ENCODE assay signal across 34 cellular contexts in the genomic region with DNA sequence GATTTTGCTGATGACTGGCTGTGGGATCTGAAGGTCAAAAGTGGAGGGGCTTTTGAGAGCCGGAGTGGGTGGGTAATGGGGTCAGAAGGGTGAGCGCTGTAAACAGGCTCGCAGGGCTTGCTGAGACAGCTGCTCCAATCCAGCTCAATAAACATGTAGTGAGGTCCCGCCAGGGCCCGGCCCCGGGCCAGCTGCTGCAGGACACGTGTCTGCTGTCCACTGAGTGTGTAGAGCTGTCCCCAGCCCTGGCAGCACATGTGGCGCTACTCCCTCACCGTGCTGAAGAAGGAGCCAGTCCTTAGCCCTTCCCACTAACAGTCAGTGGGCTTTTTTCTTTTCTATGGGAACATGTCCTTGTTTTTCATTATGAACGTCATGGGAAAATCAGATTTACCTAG.
"Had no signal": no experiment of that assay in that cellular context is flagged by ENCODE, and none has a peak within 500 bp of the region (broad histone marks: within the 10 kb centered on the region; RNA-seq: fewer than 3 reads in every experiment).

No MANE protein-coding gene starts in this region.

- H3K4me3 Mint-ChIP-seq: activated CD4-positive, alpha-beta T cell treated with anti-CD3 and anti-CD28 coated beads for 36 hours; activated CD4-positive, alpha-beta T cell treated with anti-CD3 and anti-CD28 coated beads, Interleukin-2, amount 10 ng/mL, durations not matched to agents 7 days and 5 days; activated CD8-positive, alpha-beta T cell treated with anti-CD3 and anti-CD28 coated beads, Interleukin-2, amount 10 ng/mL, durations not matched to agents 7 days and 5 days; activated naive CD4-positive, alpha-beta T cell treated with anti-CD3 and anti-CD28 coated beads for 36 hours; activated T-cell treated with anti-CD3 and anti-CD28 coated beads, Interleukin-2, amount 50 U/mL, for 24 hours; T-helper 1 cell treated with Interleukin-12 subunit alpha and Interleukin-12 subunit beta and Interleukin-4 antibody, amounts not matched to agents 30 μg/mL and 1 μg/mL, for 36 hours; T-helper 2 cell treated with Interferon-gamma antibody and Interleukin-4, amounts not matched to agents 5 μg/mL and 100 μg/mL, for 36 hours; WTC11 had no signal

- H3K4me1 ChIP-seq: adrenal gland, body of pancreas, breast epithelium, SJSA1 had no signal

- H3K4me3 ChIP-seq: adrenal gland, body of pancreas, breast epithelium, MG63, PC-9, SJSA1 had no signal

- H3K36me3 ChIP-seq: adrenal gland, breast epithelium, MG63, SJSA1 had no signal

- DNase-seq: activated CD4-positive, alpha-beta T cell treated with anti-CD3 and anti-CD28 coated beads for 36 hours; activated CD4-positive, alpha-beta T cell treated with anti-CD3 and anti-CD28 coated beads, Interleukin-2, amount 10 ng/mL, durations not matched to agents 7 days and 5 days; activated CD4-positive, alpha-beta T cell treated with anti-CD3 and anti-CD28 coated beads, Interleukin-2, amount 50 U/mL, for 48 hours; activated CD8-positive, alpha-beta T cell treated with anti-CD3 and anti-CD28 coated beads, Interleukin-2, amount 10 ng/mL, durations not matched to agents 7 days and 5 days; activated gamma-delta T cell treated with Interleukin-2 at 50 U/mL for 16 hours; activated naive CD4-positive, alpha-beta T cell treated with anti-CD3 and anti-CD28 coated beads for 36 hours; activated T-cell treated with anti-CD3 and anti-CD28 coated beads, Interleukin-2, amount 50 U/mL, for 24 hours; body of pancreas; Kasumi-1; KG1; MG63; NCI-H1048; NCI-H1105 treated with DMSO at 0.1 percent for 48 hours; NCI-H1436; NCI-H1694; NCI-H1930; NCI-H2081 treated with DMSO at 0.1 percent for 48 hours; NCI-H345; NCI-H526; NCI-H748 treated with DMSO at 0.1 percent for 48 hours; NK-92 treated with Interleukin-12 subunit alpha and Interleukin-12 subunit beta, amount 100 ng/mL, for 24 hours; PC-9; SK-N-SH had no signal

- H3K9me3 ChIP-seq: adrenal gland, body of pancreas, breast epithelium, MG63, SK-N-SH had no signal

- H3K27ac ChIP-seq: adrenal gland, body of pancreas, breast epithelium, PC-9, RWPE1, SJSA1 had no signal

- H3K27me3 ChIP-seq: adrenal gland, body of pancreas, MG63, SJSA1 had no signal

- H3K36me3 Mint-ChIP-seq: activated naive CD4-positive, alpha-beta T cell treated with anti-CD3 and anti-CD28 coated beads, Interleukin-2, amount 50 U/mL, for 72 hours had no signal

- H3K4me1 Mint-ChIP-seq: activated CD4-positive, alpha-beta T cell treated with anti-CD3 and anti-CD28 coated beads for 36 hours; activated CD4-positive, alpha-beta T cell treated with anti-CD3 and anti-CD28 coated beads, Interleukin-2, amount 10 ng/mL, durations not matched to agents 7 days and 5 days; WTC11 had no signal

- H3K9me3 Mint-ChIP-seq: activated CD4-positive, alpha-beta T cell treated with anti-CD3 and anti-CD28 coated beads, Interleukin-2, amount 10 ng/mL, durations not matched to agents 7 days and 5 days; activated naive CD4-positive, alpha-beta T cell treated with anti-CD3 and anti-CD28 coated beads for 36 hours; activated naive CD4-positive, alpha-beta T cell treated with anti-CD3 and anti-CD28 coated beads, Interleukin-2, amount 50 U/mL, for 72 hours; activated T-cell treated with anti-CD3 and anti-CD28 coated beads, Interleukin-2, amount 50 U/mL, for 24 hours; activated T-helper 2 cell treated with anti-CD3 and anti-CD28 coated beads, Interferon-gamma antibody, Interleukin-2, Interleukin-4, amounts not matched to agents 10 μg/mL and 5 μg/mL and 100 μg/mL, durations not matched to agents 14 hours and 24 hours and 36 hours; T-helper 1 cell treated with Interleukin-12 subunit alpha and Interleukin-12 subunit beta and Interleukin-4 antibody, amounts not matched to agents 30 μg/mL and 1 μg/mL, for 36 hours; T-helper 2 cell treated with Interferon-gamma antibody and Interleukin-4, amounts not matched to agents 5 μg/mL and 100 μg/mL, for 36 hours had no signal

- H3K27ac Mint-ChIP-seq: activated CD4-positive, alpha-beta T cell treated with anti-CD3 and anti-CD28 coated beads for 36 hours; activated CD4-positive, alpha-beta T cell treated with anti-CD3 and anti-CD28 coated beads, Interleukin-2, amount 10 ng/mL, durations not matched to agents 7 days and 5 days; activated CD8-positive, alpha-beta T cell treated with anti-CD3 and anti-CD28 coated beads, Interleukin-2, amount 10 ng/mL, durations not matched to agents 7 days and 5 days; activated naive CD4-positive, alpha-beta T cell treated with anti-CD3 and anti-CD28 coated beads for 36 hours; activated T-cell treated with anti-CD3 and anti-CD28 coated beads, Interleukin-2, amount 50 U/mL, for 24 hours; activated T-helper 2 cell treated with anti-CD3 and anti-CD28 coated beads, Interferon-gamma antibody, Interleukin-2, Interleukin-4, amounts not matched to agents 10 μg/mL and 5 μg/mL and 100 μg/mL, durations not matched to agents 14 hours and 24 hours and 36 hours; T-helper 1 cell treated with Interleukin-12 subunit alpha and Interleukin-12 subunit beta and Interleukin-4 antibody, amounts not matched to agents 30 μg/mL and 1 μg/mL, for 36 hours; T-helper 2 cell treated with Interferon-gamma antibody and Interleukin-4, amounts not matched to agents 5 μg/mL and 100 μg/mL, for 36 hours; WTC11 had no signal

- ATAC-seq: activated CD4-positive, alpha-beta T cell treated with anti-CD3 and anti-CD28 coated beads for 36 hours; activated CD4-positive, CD25-positive, alpha-beta regulatory T cell treated with anti-CD3 and anti-CD28 coated beads, Interleukin-2, amount 50 U/mL, for 24 hours; activated CD8-positive, alpha-beta T cell treated with anti-CD3 and anti-CD28 coated beads, Interleukin-2, amount 10 ng/mL, durations not matched to agents 7 days and 5 days; activated naive CD4-positive, alpha-beta T cell treated with anti-CD3 and anti-CD28 coated beads, Interleukin-2, amount 50 U/mL, for 72 hours; body of pancreas; Right ventricle myocardium inferior; WTC11 had no signal
